Comparison of ENCODE assay signal across 8 cellular contexts in the genomic region with DNA sequence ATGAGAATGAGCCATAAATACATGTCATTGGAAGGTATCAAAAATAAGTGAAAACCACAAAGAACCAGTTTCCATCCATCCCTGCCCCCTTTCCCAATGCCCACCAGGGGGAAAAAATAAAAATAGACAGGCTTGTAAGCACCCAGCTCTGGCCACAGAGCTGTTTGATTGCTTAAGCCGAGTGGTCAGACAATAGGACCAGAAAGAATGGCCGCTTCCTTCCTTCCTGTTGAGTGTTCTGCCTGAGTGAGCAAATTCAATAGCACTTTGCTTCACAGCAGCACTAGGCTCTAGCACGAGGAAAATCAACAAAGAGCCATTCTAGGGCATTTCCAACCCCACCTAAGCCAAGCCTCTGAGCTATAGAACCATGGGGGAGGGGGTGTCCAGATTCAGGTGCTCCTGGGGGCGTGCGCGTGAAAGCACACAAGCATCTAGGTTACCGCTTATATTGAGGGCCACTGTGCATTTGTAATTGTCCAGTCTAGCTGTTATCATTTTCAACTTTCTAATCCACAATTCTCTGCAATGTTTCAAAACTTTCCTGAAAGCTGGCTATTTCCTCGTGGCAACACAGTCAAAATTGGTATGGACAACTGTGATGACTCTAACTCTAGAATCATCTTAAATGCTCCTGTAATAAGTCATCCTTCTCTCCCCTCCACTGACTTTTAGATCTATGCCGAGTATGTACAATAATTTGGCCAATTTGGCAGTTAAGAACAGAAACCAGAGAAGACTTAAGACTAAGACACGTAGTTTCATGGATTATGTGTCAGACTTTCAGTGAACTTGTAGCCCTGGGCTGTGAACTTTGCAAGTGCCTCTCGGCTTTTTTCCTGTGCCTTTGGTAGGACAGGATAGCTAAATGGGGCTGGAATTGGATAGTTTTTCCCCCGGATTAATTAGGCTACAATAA.
DNase-seq lines count a peak whose midpoint lies in the region; ATAC-seq, FAIRE-seq and TF ChIP-seq lines count a peak whose summit lies in the region.

No MANE protein-coding gene starts in this region.

- H3K4me3 ChIP-seq in transverse colon: no peak overlapping the region

- no peak for FAIRE-seq in D721Med (lab: Jason Lieb, UNC)

- ATAC-seq in HG02870 (IDR thresholded peaks at IDR 0.05; ENCODE audit: unreplicated experiment): no peak

- TF ChIP-seq CTCF in VCaP (conservative IDR thresholded peaks at IDR 0.05) (no peak), D721Med (IDR thresholded peaks at IDR 0.05; ENCODE audit: insufficient read depth, missing control alignments) (no peak), transverse colon (IDR thresholded peaks at IDR 0.05) (no peak)

- WGBS in transverse colon (ENCODE audit: low coverage in 1 of 2), 2 donors: 73 to 76% methylated on average over 11 to 12 of the region's 12 CpGs

- in situ Hi-C loops in transverse colon (cut with MboI; ENCODE audit: low pct_ligation_motif_present in 1 of 4, low pct_unique_long_range_greater_than_20kb in 1 of 4, low sequenced_read_pairs in 3 of 4): no loop called here

- H3K27me3 ChIP-seq in transverse colon: no peaks in the 10 kb centered on the region

- TF ChIP-seq POLR2A in transverse colon (IDR thresholded peaks at IDR 0.05): no peak

- H3K9me3 ChIP-seq in transverse colon: peaks cover 0 to under 1% of the 10 kb centered on the region in 2 donors

- peaks cover 0 to 2% (median 0%) of the 10 kb centered on the region in 4 donors for H3K4me1 ChIP-seq in transverse colon

- H3K36me3 ChIP-seq in transverse colon: no peaks in the 10 kb centered on the region

- peak; percentile 10 for DNase-seq in AG08396 (ENCODE audit: low spot score)
- DNase-seq in NCI-H1092 (lab: John Stamatoyannopoulos, UW): peak; percentile 98
- DNase-seq in iris pigment epithelial cell (ENCODE audit: low read depth): peak; percentile 68
- no peak for DNase-seq in D721Med (ENCODE audit: insufficient read length, low spot score)
- DNase-seq in transverse colon: no peak
- no peak for DNase-seq in NCI-H2029 treated with DMSO at 0.1 percent for 48 hours (lab: John Stamatoyannopoulos, UW)

- peak overlapping the region; percentile 54 for H3K27ac ChIP-seq in VCaP
- no peak overlapping the region for H3K27ac ChIP-seq in transverse colon

- intact Hi-C loops in transverse colon (cut with DNase I; ENCODE audit: low total_unique reads): no loop called here

- TF ChIP-seq EP300 in transverse colon (IDR thresholded peaks at IDR 0.05; ENCODE audit: low read depth): no peak

Comparison
In these comparisons a context has a peak if more than half of its experiments do, and no peak if none do; other contexts are left out.
1. DNase-seq: peak in AG08396 (single experiment), NCI-H1092 (single experiment) and iris pigment epithelial cell (single experiment); none in D721Med (single experiment), transverse colon (single experiment) and NCI-H2029 treated with DMSO at 0.1 percent for 48 hours (single experiment).